Comparison of ENCODE assay signal across 33 cellular contexts in the genomic region with DNA sequence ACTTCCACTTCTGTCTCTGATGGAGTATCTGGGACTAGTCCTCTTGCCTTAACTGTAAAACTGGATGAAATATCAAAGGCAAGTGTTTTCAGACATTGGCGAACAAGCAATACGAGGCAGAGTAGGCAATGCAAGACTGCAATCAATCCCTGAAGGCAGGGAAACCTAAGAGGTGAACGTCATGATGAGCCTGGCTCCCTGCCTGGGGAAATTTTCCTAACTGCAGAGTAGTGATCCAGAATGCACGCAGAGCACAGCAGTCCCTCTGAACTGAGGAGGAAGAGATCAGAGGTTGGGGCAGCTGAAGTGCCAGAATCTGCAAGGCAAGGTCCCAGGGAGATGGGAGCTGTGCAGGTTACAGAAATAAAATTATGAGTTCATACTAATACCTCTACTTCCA. TPM values are rescaled to one million over a fixed set of nuclear protein-coding genes. Genes with fewer than 3 reads are reported as not detected.
"Had no signal": no experiment of that assay in that cellular context is flagged by ENCODE, and none has a peak within 500 bp of the region (broad histone marks: within the 10 kb centered on the region; RNA-seq: fewer than 3 reads in every experiment).

No MANE protein-coding gene starts in this region.

- H3K4me3 ChIP-seq: esophagus squamous epithelium had no signal

- H3K27me3 ChIP-seq: brain microvascular endothelial cell, esophagus squamous epithelium had no signal

- H3K36me3 ChIP-seq: brain microvascular endothelial cell, esophagus squamous epithelium, WERI-Rb-1 had no signal

- H3K27ac ChIP-seq: brain microvascular endothelial cell, epithelial cell of prostate, esophagus squamous epithelium, WERI-Rb-1 had no signal

- FAIRE-seq: astrocyte, bronchial epithelial cell, colon, endometrium, endothelial cell of umbilical vein had no signal

- ATAC-seq: activated CD4-positive, alpha-beta T cell treated with anti-CD3 and anti-CD28 coated beads for 36 hours; activated CD4-positive, CD25-positive, alpha-beta regulatory T cell treated with anti-CD3 and anti-CD28 coated beads, Interleukin-2, amount 50 U/mL, for 24 hours; activated T-cell treated with anti-CD3 and anti-CD28 coated beads, Interleukin-2, amount 50 U/mL, for 72 hours; effector memory CD8-positive, alpha-beta T cell; T-helper 17 cell had no signal

- DNase-seq: activated B cell treated with CpG ODN at 0.5 μM for 24 hours; activated CD4-positive, alpha-beta memory T cell treated with anti-CD3 and anti-CD28 coated beads, Interleukin-2, amount 10 ng/mL, durations not matched to agents 7 days and 5 days; activated CD4-positive, alpha-beta T cell treated with anti-CD3 and anti-CD28 coated beads for 36 hours; activated CD4-positive, alpha-beta T cell treated with anti-CD3 and anti-CD28 coated beads, Interleukin-2, amount 10 ng/mL, durations not matched to agents 7 days and 5 days; activated CD4-positive, alpha-beta T cell treated with anti-CD3 and anti-CD28 coated beads, Interleukin-2, amount 50 U/mL, for 4 hours; activated CD8-positive, alpha-beta memory T cell treated with anti-CD3 and anti-CD28 coated beads, Interleukin-2, amount 50 U/mL, for 48 hours; activated gamma-delta T cell; activated naive CD4-positive, alpha-beta T cell; activated naive CD4-positive, alpha-beta T cell treated with anti-CD3 and anti-CD28 coated beads, Interleukin-2, amount 50 U/mL, for 16 hours; activated T-cell treated with anti-CD3 and anti-CD28 coated beads for 4 hours; activated T-cell treated with anti-CD3 and anti-CD28 coated beads, Interleukin-2, amount 50 U/mL, for 24 hours; activated T-cell treated with anti-CD3 and anti-CD28 coated beads, Interleukin-2, amount 50 U/mL, for 72 hours; amniotic stem cell; anterior cingulate cortex; brain microvascular endothelial cell; cortex of kidney; dermis blood vessel endothelial cell; effector CD4-positive, alpha-beta T cell; effector memory CD8-positive, alpha-beta T cell; esophagus squamous epithelium; foreskin melanocyte; head of caudate nucleus; T-helper 1 cell; T-helper 17 cell; T1000; WERI-Rb-1 had no signal

- H3K9me3 ChIP-seq: esophagus squamous epithelium had no signal

RNA-seq across cellular contexts. Expression of gene BHLHE41, which starts 18.5 kb away (rescaled TPM):
- total RNA-seq: activated CD4-positive, alpha-beta memory T cell treated with anti-CD3 and anti-CD28 coated beads, Interleukin-2, amount 10 ng/mL, durations not matched to agents 7 days and 5 days; activated CD4-positive, alpha-beta T cell treated with anti-CD3 and anti-CD28 coated beads for 36 hours; activated CD4-positive, alpha-beta T cell treated with anti-CD3 and anti-CD28 coated beads, Interleukin-2, amount 10 ng/mL, durations not matched to agents 7 days and 5 days; activated T-cell treated with anti-CD3 and anti-CD28 coated beads, Interleukin-2, amount 50 U/mL, for 72 hours had no signal
